In the genomic region with DNA sequence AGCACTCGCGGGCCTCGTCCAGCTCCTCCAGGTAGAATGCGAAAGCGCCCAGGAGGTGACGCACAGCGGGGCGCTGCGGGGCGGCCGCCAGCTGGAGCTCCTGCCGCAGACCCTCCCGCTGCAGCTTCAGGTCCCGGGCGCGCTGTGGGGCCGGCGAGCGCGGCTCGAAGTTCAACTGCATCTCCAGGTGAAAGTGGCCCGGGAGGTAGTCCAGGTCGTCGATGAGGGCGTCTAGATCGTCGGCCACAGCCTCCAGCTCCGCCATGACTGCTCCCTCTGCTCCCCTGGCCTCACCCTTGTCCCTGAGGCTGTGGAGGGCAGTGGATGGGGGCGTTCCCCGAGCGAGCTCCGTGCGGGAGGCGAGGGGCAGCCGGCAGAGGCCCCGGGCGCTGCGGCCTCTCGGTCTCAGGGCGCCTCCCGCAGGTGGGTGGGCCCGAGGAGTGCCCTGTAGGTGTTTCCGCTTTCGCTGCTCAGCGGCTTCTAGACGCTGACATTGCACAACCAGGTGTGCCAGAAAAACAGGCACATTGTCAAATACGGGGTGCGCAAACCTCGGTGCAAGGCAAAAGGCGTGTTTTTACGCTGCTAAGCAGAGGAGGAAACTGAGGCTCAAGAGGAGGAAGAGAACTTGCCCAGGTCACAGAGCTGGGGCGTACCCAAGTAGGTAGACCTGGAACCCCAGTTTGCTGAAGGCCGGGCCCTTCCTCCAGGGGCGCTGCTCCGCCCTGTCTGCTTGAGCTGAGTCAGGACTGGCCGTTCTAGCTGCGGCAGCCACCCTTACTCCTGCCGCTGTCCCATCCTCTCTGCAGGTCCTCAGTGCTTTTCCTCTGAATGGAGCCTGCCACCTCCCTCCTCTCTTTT, we compare ENCODE assay signal across 1 cellular context.
TF ChIP-seq lines count a peak whose summit lies in the region.

Gene TTC22, minus strand, starts transcription at position 425 of the 861 bp plus-strand sequence. Its CDS starts 160 bp downstream, at position 265.

TF ChIP-seq in K562, 482 proteins besides CTCF, POLR2A, EP300 and RAD21 (continued from another document):
- 0 out of 2 replicates have a peak, but pooled peaks have one; percentile 3 for TF ChIP-seq ZBTB33 (CRISPR knock-in tag; IDR thresholded peaks at IDR 0.05)
- no peak for TF ChIP-seq ZFP30 (CRISPR knock-in tag; IDR thresholded peaks at IDR 0.05; ENCODE audit: borderline replicate concordance)
- TF ChIP-seq CREM (IDR thresholded peaks at IDR 0.05; ENCODE audit: low read depth) = no peak
- 0 out of 2 replicates have a peak, but pooled peaks have one; percentile 19 for TF ChIP-seq MAFF (IDR thresholded peaks at IDR 0.05; ENCODE audit: low read length)
- TF ChIP-seq CTBP1 (IDR thresholded peaks at IDR 0.05; ENCODE audit: borderline replicate concordance) = peak; percentile 72; the same call in 1 of the 2 replicates
- peak; percentile 73 for TF ChIP-seq ZNF316 (IDR thresholded peaks at IDR 0.05)
- peak in 1 of 2 experiments; percentile 39; a peak in 1 of 4 replicates for TF ChIP-seq RCOR1 (IDR thresholded peaks at IDR 0.05; ENCODE audit: borderline replicate concordance in 1 of 2, low read depth in 2 of 2, low read length in 2 of 2)
- peak; percentile 81 for TF ChIP-seq ZEB2 (IDR thresholded peaks at IDR 0.05)
- TF ChIP-seq EHMT2 (IDR thresholded peaks at IDR 0.05) = peak; percentile 37; the same call in 1 of the 2 replicates
- no peak for TF ChIP-seq BRCA1 (IDR thresholded peaks at IDR 0.05)
- 0 out of 2 replicates have a peak, but pooled peaks have one; percentile 43 for TF ChIP-seq BRCA1 (CRISPR knock-in tag; IDR thresholded peaks at IDR 0.05)
- TF ChIP-seq, protein P1, sequence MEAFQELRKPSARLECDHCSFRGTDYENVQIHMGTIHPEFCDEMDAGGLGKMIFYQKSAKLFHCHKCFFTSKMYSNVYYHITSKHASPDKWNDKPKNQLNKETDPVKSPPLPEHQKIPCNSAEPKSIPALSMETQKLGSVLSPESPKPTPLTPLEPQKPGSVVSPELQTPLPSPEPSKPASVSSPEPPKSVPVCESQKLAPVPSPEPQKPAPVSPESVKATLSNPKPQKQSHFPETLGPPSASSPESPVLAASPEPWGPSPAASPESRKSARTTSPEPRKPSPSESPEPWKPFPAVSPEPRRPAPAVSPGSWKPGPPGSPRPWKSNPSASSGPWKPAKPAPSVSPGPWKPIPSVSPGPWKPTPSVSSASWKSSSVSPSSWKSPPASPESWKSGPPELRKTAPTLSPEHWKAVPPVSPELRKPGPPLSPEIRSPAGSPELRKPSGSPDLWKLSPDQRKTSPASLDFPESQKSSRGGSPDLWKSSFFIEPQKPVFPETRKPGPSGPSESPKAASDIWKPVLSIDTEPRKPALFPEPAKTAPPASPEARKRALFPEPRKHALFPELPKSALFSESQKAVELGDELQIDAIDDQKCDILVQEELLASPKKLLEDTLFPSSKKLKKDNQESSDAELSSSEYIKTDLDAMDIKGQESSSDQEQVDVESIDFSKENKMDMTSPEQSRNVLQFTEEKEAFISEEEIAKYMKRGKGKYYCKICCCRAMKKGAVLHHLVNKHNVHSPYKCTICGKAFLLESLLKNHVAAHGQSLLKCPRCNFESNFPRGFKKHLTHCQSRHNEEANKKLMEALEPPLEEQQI (IDR thresholded peaks at IDR 0.05) = no peak
- TF ChIP-seq, protein P2, sequence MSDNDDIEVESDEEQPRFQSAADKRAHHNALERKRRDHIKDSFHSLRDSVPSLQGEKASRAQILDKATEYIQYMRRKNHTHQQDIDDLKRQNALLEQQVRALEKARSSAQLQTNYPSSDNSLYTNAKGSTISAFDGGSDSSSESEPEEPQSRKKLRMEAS (CRISPR knock-in tag; IDR thresholded peaks at IDR 0.05) = 0 out of 2 replicates have a peak, but pooled peaks have one; percentile 23
- peak; percentile 31; the same call in 1 of the 2 replicates for TF ChIP-seq STAG1 (CRISPR knock-in tag; IDR thresholded peaks at IDR 0.05; ENCODE audit: borderline replicate concordance)
- no peak for TF ChIP-seq FOXM1 (IDR thresholded peaks at IDR 0.05; ENCODE audit: low read depth)
- TF ChIP-seq FOXM1 (CRISPR knock-in tag; IDR thresholded peaks at IDR 0.05; ENCODE audit: low read depth) = no peak
- TF ChIP-seq HDAC1 (IDR thresholded peaks at IDR 0.05) = no peak
- TF ChIP-seq GABPB1 (CRISPR knock-in tag; IDR thresholded peaks at IDR 0.05) = peak; percentile 37; the same call in 1 of the 2 replicates
- 0 out of 2 replicates have a peak, but pooled peaks have one; percentile 22 for TF ChIP-seq ATF7 (IDR thresholded peaks at IDR 0.05)
- TF ChIP-seq SMAD4 (CRISPR knock-in tag; conservative IDR thresholded peaks at IDR 0.05) = peak; percentile 50
- peak; percentile 75 for TF ChIP-seq CEBPG (CRISPR knock-in tag; IDR thresholded peaks at IDR 0.05)
- TF ChIP-seq CEBPG (tag; conservative IDR thresholded peaks at IDR 0.05 in 1 of 2, IDR thresholded peaks at IDR 0.05 in 1 of 2) = peak; percentile 65 to 88
- TF ChIP-seq CSDE1 (IDR thresholded peaks at IDR 0.05) = no peak
- 0 out of 4 replicates have a peak, but pooled peaks of 1 of the 2 experiments have one; percentile 15 for TF ChIP-seq NRF1 (conservative IDR thresholded peaks at IDR 0.05 in 1 of 2, IDR thresholded peaks at IDR 0.05 in 1 of 2)
- TF ChIP-seq CEBPB (tag; IDR thresholded peaks at IDR 0.05) = peak; percentile 98
- TF ChIP-seq MYC (IDR thresholded peaks at IDR 0.05; ENCODE audit: low read depth, low read length) = 0 out of 2 replicates have a peak, but pooled peaks have one; percentile 30
- TF ChIP-seq MYC (CRISPR knock-in tag; IDR thresholded peaks at IDR 0.05; ENCODE audit: borderline replicate concordance, low read depth) = no peak
- TF ChIP-seq JUND (IDR thresholded peaks at IDR 0.05; ENCODE audit: borderline replicate concordance, low read depth, low read length) = 0 out of 2 replicates have a peak, but pooled peaks have one; percentile 11
- peak; percentile 47; the same call in 2 of the 3 replicates for TF ChIP-seq JUND (tag; IDR thresholded peaks at IDR 0.05; ENCODE audit: borderline replicate concordance, low read depth, low read length)
- TF ChIP-seq MAFG (tag; conservative IDR thresholded peaks at IDR 0.05) = peak; percentile 74
- no peak for TF ChIP-seq USF2 (CRISPR knock-in tag; IDR thresholded peaks at IDR 0.05)
- peak; percentile 95 for TF ChIP-seq CTCFL (IDR thresholded peaks at IDR 0.05; ENCODE audit: borderline replicate concordance, insufficient read depth, low read depth, low read length, poor library complexity, severe bottlenecking)
- TF ChIP-seq ZKSCAN8 (CRISPR knock-in tag; IDR thresholded peaks at IDR 0.05) = no peak
- TF ChIP-seq, protein P3, sequence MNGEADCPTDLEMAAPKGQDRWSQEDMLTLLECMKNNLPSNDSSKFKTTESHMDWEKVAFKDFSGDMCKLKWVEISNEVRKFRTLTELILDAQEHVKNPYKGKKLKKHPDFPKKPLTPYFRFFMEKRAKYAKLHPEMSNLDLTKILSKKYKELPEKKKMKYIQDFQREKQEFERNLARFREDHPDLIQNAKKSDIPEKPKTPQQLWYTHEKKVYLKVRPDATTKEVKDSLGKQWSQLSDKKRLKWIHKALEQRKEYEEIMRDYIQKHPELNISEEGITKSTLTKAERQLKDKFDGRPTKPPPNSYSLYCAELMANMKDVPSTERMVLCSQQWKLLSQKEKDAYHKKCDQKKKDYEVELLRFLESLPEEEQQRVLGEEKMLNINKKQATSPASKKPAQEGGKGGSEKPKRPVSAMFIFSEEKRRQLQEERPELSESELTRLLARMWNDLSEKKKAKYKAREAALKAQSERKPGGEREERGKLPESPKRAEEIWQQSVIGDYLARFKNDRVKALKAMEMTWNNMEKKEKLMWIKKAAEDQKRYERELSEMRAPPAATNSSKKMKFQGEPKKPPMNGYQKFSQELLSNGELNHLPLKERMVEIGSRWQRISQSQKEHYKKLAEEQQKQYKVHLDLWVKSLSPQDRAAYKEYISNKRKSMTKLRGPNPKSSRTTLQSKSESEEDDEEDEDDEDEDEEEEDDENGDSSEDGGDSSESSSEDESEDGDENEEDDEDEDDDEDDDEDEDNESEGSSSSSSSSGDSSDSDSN (IDR thresholded peaks at IDR 0.05; ENCODE audit: borderline replicate concordance in 1 of 2, low read depth in 2 of 2, low read length in 2 of 2) = 0 out of 4 replicates have a peak, but pooled peaks of 1 of the 2 experiments have one; percentile 7
- peak; percentile 30; the same call in 1 of the 2 replicates for TF ChIP-seq MAFK (IDR thresholded peaks at IDR 0.05; ENCODE audit: low read length)
- peak; percentile 60 for TF ChIP-seq SMARCE1 (IDR thresholded peaks at IDR 0.05)
- TF ChIP-seq SMARCA4 (IDR thresholded peaks at IDR 0.05) = 0 out of 2 replicates have a peak, but pooled peaks have one; percentile 41
- TF ChIP-seq C11orf30 (IDR thresholded peaks at IDR 0.05; ENCODE audit: low read depth) = peak; percentile 76
- no peak for TF ChIP-seq HMGN3 (IDR thresholded peaks at IDR 0.05; ENCODE audit: borderline replicate concordance, extremely low read depth, insufficient read length, low read depth, low read length)
- TF ChIP-seq NFE2 (IDR thresholded peaks at IDR 0.05; ENCODE audit: low read depth) = peak; percentile 70
- 0 out of 2 replicates have a peak, but pooled peaks have one; percentile 3 for TF ChIP-seq RB1 (IDR thresholded peaks at IDR 0.05; ENCODE audit: low read depth)
TF ChIP-seq in K562: peak in this region for 32.
